Comparison of ENCODE assay signal across 1 cellular context in the genomic region with DNA sequence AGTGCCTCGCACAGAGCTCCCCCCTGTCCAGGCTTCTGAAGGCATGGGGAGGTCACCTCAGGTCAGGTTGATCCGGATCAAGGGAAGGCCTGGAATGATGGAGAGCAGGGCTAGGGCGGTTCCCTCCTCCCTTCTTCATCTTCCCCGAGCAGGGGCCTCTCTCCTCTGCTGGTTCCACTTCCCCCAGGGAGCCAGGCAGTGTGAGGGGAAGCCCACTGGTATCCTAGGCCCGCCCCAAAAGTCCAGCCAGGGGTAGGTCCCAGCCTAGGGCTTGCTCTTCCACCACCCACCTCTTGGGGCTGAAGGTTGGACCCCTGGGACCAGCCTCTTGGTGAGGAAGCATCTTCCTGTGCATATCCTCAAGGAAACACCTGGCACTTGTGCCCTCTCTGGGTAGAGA.
TF ChIP-seq lines count a peak whose summit lies in the region.

No MANE protein-coding gene starts in this region.

TF ChIP-seq in K562, 482 proteins besides CTCF, POLR2A, EP300 and RAD21:
- no peak for TF ChIP-seq ARID1B (IDR thresholded peaks at IDR 0.05)
